In the genomic region with DNA sequence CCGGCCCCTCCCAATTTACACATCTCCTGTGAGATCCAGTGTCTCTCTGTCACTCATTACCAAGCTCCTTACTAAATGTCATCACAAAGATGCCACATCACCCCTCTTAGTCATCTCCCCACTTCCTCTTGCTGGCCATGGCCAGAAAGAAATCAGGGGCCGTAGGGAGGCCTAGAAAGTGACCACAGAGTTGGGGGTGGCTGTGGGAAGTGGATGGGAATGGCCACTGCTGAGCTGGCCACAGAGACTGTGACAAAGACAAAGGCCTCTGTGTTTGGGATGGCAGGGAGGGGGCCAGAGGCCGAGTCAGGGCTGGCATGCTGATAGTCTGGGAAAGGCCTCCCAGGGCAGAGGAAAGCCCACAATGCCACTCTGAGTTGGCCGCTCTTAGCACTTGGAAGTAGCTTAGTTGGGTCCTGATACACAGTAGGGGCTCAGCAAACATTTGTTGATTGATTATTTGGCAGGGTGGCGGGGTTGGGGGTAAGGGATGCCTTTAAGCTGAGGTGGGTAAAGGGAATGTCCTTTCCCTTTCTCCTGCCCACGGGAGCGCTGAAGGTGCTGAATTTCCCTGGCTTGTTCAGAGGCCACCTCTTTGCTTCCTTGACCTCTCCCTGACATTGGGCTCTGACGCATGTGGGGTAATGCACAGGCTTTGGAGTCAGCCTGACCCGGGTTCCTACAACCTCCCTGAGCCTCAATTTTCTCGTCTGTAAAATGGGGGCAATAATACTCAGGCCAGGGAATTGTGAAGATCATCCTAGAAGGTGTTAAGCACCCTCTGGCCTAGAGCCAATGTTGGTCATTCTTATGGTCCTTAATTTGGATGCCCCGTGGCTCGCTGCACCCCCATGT, we compare ENCODE assay signal across 8 cellular contexts. TPM values are rescaled to one million over a fixed set of nuclear protein-coding genes. Genes with fewer than 3 reads are reported as not detected.
DNase-seq lines count a peak whose midpoint lies in the region; ATAC-seq and TF ChIP-seq lines count a peak whose summit lies in the region.

No MANE protein-coding gene starts in this region.

- H3K79me2 ChIP-seq in PC-9 (ENCODE audit: low read depth) = 0 out of 2 replicates have a peak, but pooled peaks cover 4% of the 10 kb centered on the region

- TF ChIP-seq CTCF in CD14-positive monocyte (IDR thresholded peaks at IDR 0.05) (no peak), PC-9 (conservative IDR thresholded peaks at IDR 0.05) (no peak), epithelial cell of proximal tubule (conservative IDR thresholded peaks at IDR 0.05; ENCODE audit: low read depth, low read length) (no peak), stomach (IDR thresholded peaks at IDR 0.05) (no peak)

- H3K4me3 Mint-ChIP-seq in CD14-positive monocyte = peak overlapping the region in 1 of 2 donors; percentile 46
- no peak overlapping the region for H3K4me3 Mint-ChIP-seq in activated CD4-positive, alpha-beta T cell treated with anti-CD3 and anti-CD28 coated beads, Interleukin-2, amount 10 ng/mL, durations not matched to agents 7 days and 5 days

- peaks cover 0 to 4% (median 4%) of the 10 kb centered on the region in 3 donors for H3K27me3 Mint-ChIP-seq in CD14-positive monocyte (ENCODE audit: low read depth in 3 of 3)
- peaks cover 7% of the 10 kb centered on the region for H3K27me3 Mint-ChIP-seq in activated CD4-positive, alpha-beta T cell treated with anti-CD3 and anti-CD28 coated beads, Interleukin-2, amount 10 ng/mL, durations not matched to agents 7 days and 5 days

- POLR2A ChIA-PET in PC-9 (lab: Charles Lee; ENCODE audit: unreplicated experiment) = interaction anchor here (0.6 kb wide), 1 partner anchor 163 kb away, joined by 12 read pairs; no protein-coding TSS in a partner anchor
- POLR2A ChIA-PET in activated CD4-positive, alpha-beta T cell treated with anti-CD3 and anti-CD28 coated beads, Interleukin-2, amount 10 ng/mL, durations not matched to agents 7 days and 5 days (lab: Charles Lee) = no interaction called here

- H3K27me3 ChIP-seq in PC-9 (ENCODE audit: insufficient read depth, low read depth) (no peaks in the 10 kb centered on the region), stomach (no peaks in the 10 kb centered on the region)

- BruUV-seq in PC-9 (replicated peaks; lab: Mats Ljungman, UMichigan) = no TSS peak

- no peak for ATAC-seq in GM18873 (IDR thresholded peaks at IDR 0.05; ENCODE audit: low FRiP score, unreplicated experiment)

- peaks cover 42% of the 10 kb centered on the region for H3K4me1 Mint-ChIP-seq in CD14-positive monocyte
- no peaks in the 10 kb centered on the region for H3K4me1 Mint-ChIP-seq in activated CD4-positive, alpha-beta T cell treated with anti-CD3 and anti-CD28 coated beads, Interleukin-2, amount 10 ng/mL, durations not matched to agents 7 days and 5 days

- H3K4me3 ChIP-seq in PC-9 (no peak overlapping the region), epithelial cell of proximal tubule (ENCODE audit: low read depth, low read length) (no peak overlapping the region), stomach (no peak overlapping the region)

- no peaks in the 10 kb centered on the region for H3K9me3 Mint-ChIP-seq in CD14-positive monocyte
- no peaks in the 10 kb centered on the region for H3K9me3 Mint-ChIP-seq in activated CD4-positive, alpha-beta T cell treated with anti-CD3 and anti-CD28 coated beads, Interleukin-2, amount 10 ng/mL, durations not matched to agents 7 days and 5 days

- no peak overlapping the region for H2AFZ ChIP-seq in PC-9

- H3F3A ChIP-seq in PC-9 (ENCODE audit: insufficient read depth, low read depth) = peaks cover 9% of the 10 kb centered on the region; the same call in 1 of the 2 replicates

- peak overlapping the region; percentile 86 to 96 (median 93) for H3K27ac Mint-ChIP-seq in CD14-positive monocyte
- no peak overlapping the region for H3K27ac Mint-ChIP-seq in activated CD4-positive, alpha-beta T cell treated with anti-CD3 and anti-CD28 coated beads, Interleukin-2, amount 10 ng/mL, durations not matched to agents 7 days and 5 days

- H3K36me3 ChIP-seq in PC-9 (ENCODE audit: low read depth) = no peaks in the 10 kb centered on the region
- no peaks in the 10 kb centered on the region for H3K36me3 ChIP-seq in stomach

- CTCF ChIA-PET in PC-9 (lab: Charles Lee) = interaction anchor here (0.6 to 1.1 kb wide), 3 partner anchors 39 to 158 kb away, joined by 3 to 5 read pairs (median 3); no protein-coding TSS in a partner anchor
- CTCF ChIA-PET in activated CD4-positive, alpha-beta T cell treated with anti-CD3 and anti-CD28 coated beads, Interleukin-2, amount 10 ng/mL, durations not matched to agents 7 days and 5 days (lab: Charles Lee) = interaction anchor here (1.3 to 2.1 kb wide), 2 partner anchors 8 to 14 kb away, joined by 5 to 7 read pairs; a partner anchor contains a TSS

- H3K36me3 Mint-ChIP-seq in CD14-positive monocyte = no peaks in the 10 kb centered on the region
- H3K36me3 Mint-ChIP-seq in activated CD4-positive, alpha-beta T cell treated with anti-CD3 and anti-CD28 coated beads, Interleukin-2, amount 10 ng/mL, durations not matched to agents 7 days and 5 days (ENCODE audit: low read depth) = no peaks in the 10 kb centered on the region

- H3K9me2 ChIP-seq in PC-9 (ENCODE audit: insufficient read depth) = no peaks in the 10 kb centered on the region

- H3K4me1 ChIP-seq in PC-9 (replicated peaks; ENCODE audit: insufficient read depth) (peaks cover 18% of the 10 kb centered on the region), stomach (peaks cover 0 to 31% (median 2%) of the 10 kb centered on the region in 4 donors)

- peak overlapping the region; percentile 66 for H3K27ac ChIP-seq in PC-9
- H3K27ac ChIP-seq in stomach = no peak overlapping the region

- peak overlapping the region; percentile 10; the same call in 1 of the 2 replicates for H3K4me2 ChIP-seq in PC-9

- intact Hi-C loops in CD14-positive monocyte (cut with micrococcal nuclease) = no loop called here
- intact Hi-C loops in PC-9 (cut with micrococcal nuclease; ENCODE audit: unreplicated experiment) = loop anchor here (10.0 kb wide), 1 partner anchor 423 kb away; no protein-coding TSS in a partner anchor
- intact Hi-C loops in stomach (cut with DNase I; ENCODE audit: low total_unique reads) = loop anchor here (10.0 kb wide), 1 partner anchor 243 kb away; no protein-coding TSS in a partner anchor

- H4K20me1 ChIP-seq in PC-9 (ENCODE audit: insufficient read depth) = no peaks in the 10 kb centered on the region

- TF ChIP-seq EP300 in stomach (IDR thresholded peaks at IDR 0.05) = no peak

- H3K9me3 ChIP-seq in PC-9 (ENCODE audit: insufficient read depth, low read depth) = no peaks in the 10 kb centered on the region
- H3K9me3 ChIP-seq in stomach = no peaks in the 10 kb centered on the region

- TF ChIP-seq POLR2A in stomach (IDR thresholded peaks at IDR 0.05) = no peak

- DNase-seq in CD14-positive monocyte (ENCODE audit: low spot score) (peak; percentile 88), PC-9 (peak; percentile 55 to 76), epithelial cell of proximal tubule (ENCODE audit: low read depth) (peak; percentile 52), nucleus accumbens (lab: John Stamatoyannopoulos, UW) (peak in 52 of 56 donors; percentile 38 to 95 (median 84)), stomach (no peak)
- DNase-seq in activated CD4-positive, alpha-beta T cell treated with anti-CD3 and anti-CD28 coated beads for 1 hour = no peak
- no peak for DNase-seq in activated CD4-positive, alpha-beta T cell treated with anti-CD3 and anti-CD28 coated beads, Interleukin-2, amount 10 ng/mL, durations not matched to agents 7 days and 5 days

- 76 to 88% (median 83%) methylated on average over 10 to 12 of the region's 12 CpGs for WGBS in stomach, 5 donors

RNA-seq across cellular contexts. Expression of a gene that starts 13.2 kb away (rescaled TPM):
- under 1 TPM; 0.37 to 0.89 TPM for polyA plus RNA-seq in CD14-positive monocyte
- 44.5 and 45.3 TPM in 2 replicates for total RNA-seq in PC-9 (2021)
- total RNA-seq in epithelial cell of proximal tubule = 24.1 and 24.3 TPM in 2 replicates
- total RNA-seq in stomach = 10 to 100 TPM in 4 of 5 donors, 1 to 10 TPM in 1; 8.2 to 33.0 (median 17.3) TPM
- polyA plus RNA-seq in stomach = 1 to 10 TPM; 3.0 to 4.7 (median 4.7) TPM
- total RNA-seq in activated CD4-positive, alpha-beta T cell treated with anti-CD3 and anti-CD28 coated beads, Interleukin-2, amount 10 ng/mL, durations not matched to agents 7 days and 5 days = 1 to 10 TPM; 2.0 to 2.7 TPM

RNA-seq across cellular contexts. Expression of a gene that starts 45.2 kb away (rescaled TPM):
- polyA plus RNA-seq in CD14-positive monocyte = 100 to 1,000 TPM in 1 of 2 donors, 10 to 100 TPM in 1; 98.8 to 111 TPM
- 56.8 and 61.3 TPM in 2 replicates for total RNA-seq in PC-9 (2021)
- 630 and 765 TPM in 2 replicates for total RNA-seq in epithelial cell of proximal tubule
- 1,000 to 10,000 TPM in 2 of 5 donors, 100 to 1,000 TPM in 3; 304 to 2,162 (median 853) TPM for total RNA-seq in stomach
- 100 to 1,000 TPM; 220 to 641 (median 274) TPM for polyA plus RNA-seq in stomach
- 10 to 100 TPM; 82.4 to 83.4 TPM for total RNA-seq in activated CD4-positive, alpha-beta T cell treated with anti-CD3 and anti-CD28 coated beads, Interleukin-2, amount 10 ng/mL, durations not matched to agents 7 days and 5 days

Comparison
In these comparisons a context has a peak if more than half of its experiments do, and no peak if none do; other contexts are left out.
1. DNase-seq: peak in CD14-positive monocyte (single experiment), PC-9 (2 of 2), epithelial cell of proximal tubule (single experiment) and nucleus accumbens (52 of 56); none in activated CD4-positive, alpha-beta T cell treated with anti-CD3 and anti-CD28 coated beads for 1 hour (single experiment), stomach (single experiment) and activated CD4-positive, alpha-beta T cell treated with anti-CD3 and anti-CD28 coated beads, Interleukin-2, amount 10 ng/mL, durations not matched to agents 7 days and 5 days (single experiment).
2. intact Hi-C loops: an anchor here in PC-9 (10.0 kb wide) and stomach (10.0 kb wide); none called in CD14-positive monocyte.